Comparison of ENCODE assay signal across 15 cellular contexts in genomic region chr2:15819576-15820282, GRCh38.
A peak's percentile ranks its signal among the peaks of the same experiment; 100 is the strongest.
DNase-seq lines count a peak whose midpoint lies in the region; TF ChIP-seq lines count a peak whose summit lies in the region.
"Had no signal": no experiment of that assay in that cellular context is flagged by ENCODE, and none has a peak within 500 bp of the region (broad histone marks: within the 10 kb centered on the region; RNA-seq: fewer than 3 reads in every experiment).

No MANE protein-coding gene starts in this region.

- H3K4ac ChIP-seq in neuronal stem cell (ENCODE audit: low read length): no peak overlapping the region

- no peak overlapping the region for H2BK12ac ChIP-seq in neuronal stem cell (ENCODE audit: low read length)

- H4K8ac ChIP-seq in neuronal stem cell (ENCODE audit: low read depth, low read length): no peak overlapping the region

- H3K27ac ChIP-seq in neuronal stem cell (replicated peaks; ENCODE audit: low read length): peak overlapping the region; percentile 47
- H3K27ac ChIP-seq: GM23248, HL-60 had no signal

- H3K9me3 ChIP-seq in neuronal stem cell (replicated peaks in 1 of 2; ENCODE audit: control insufficient read depth in 2 of 2, insufficient read depth in 1 of 2, low read depth in 1 of 2, low read length in 2 of 2): peaks cover 0 to 4% of the 10 kb centered on the region in 2 donors

- H4K91ac ChIP-seq in neuronal stem cell (ENCODE audit: low read depth, low read length, poor library complexity): no peak overlapping the region

- H2BK15ac ChIP-seq in neuronal stem cell (ENCODE audit: low read length): no peak overlapping the region

- H2AK5ac ChIP-seq in neuronal stem cell (ENCODE audit: low read depth, low read length): peak overlapping the region; percentile 1

- no CpG with 5 or more reads among the region's 10 CpGs for WGBS in neuronal stem cell (ENCODE audit: extremely low coverage in 2 of 2, insufficient read length in 2 of 2, insufficient replicate concordance in 1 of 2), 2 donors

- peaks cover 13 to 18% of the 10 kb centered on the region in 2 donors for H3K4me1 ChIP-seq in neuronal stem cell (ENCODE audit: control insufficient read depth in 2 of 2, insufficient read depth in 1 of 2, low read depth in 1 of 2, low read length in 2 of 2)

- H3K4me1 Mint-ChIP-seq in mesothelial cell of epicardium (peaks cover 52% of the 10 kb centered on the region), type B pancreatic cell (ENCODE audit: unreplicated experiment) (peaks cover 47% of the 10 kb centered on the region)
- H3K4me1 Mint-ChIP-seq: B cell; CD4-positive, alpha-beta memory T cell had no signal

- H3K9me3 Mint-ChIP-seq in mesothelial cell of epicardium (no peaks in the 10 kb centered on the region), type B pancreatic cell (no peaks in the 10 kb centered on the region)

- H3K18ac ChIP-seq in neuronal stem cell (ENCODE audit: low read length): no peak overlapping the region

- H3K36me3 ChIP-seq in neuronal stem cell (replicated peaks in 1 of 2; ENCODE audit: control insufficient read depth in 2 of 2, insufficient read depth in 2 of 2, low read length in 2 of 2): no peaks in the 10 kb centered on the region

- DNase-seq in SK-N-DZ (ENCODE audit: low spot score) (peak; percentile 96), mesothelial cell of epicardium (ENCODE audit: low spot score in 2 of 2, unreplicated experiment in 2 of 2) (no peak), neuronal stem cell (ENCODE audit: low spot score) (peak; percentile 26), type B pancreatic cell (ENCODE audit: extremely low spot score, unreplicated experiment) (no peak), MV-4-11 (lab: John Stamatoyannopoulos, UW) (no peak), COLO668 (lab: John Stamatoyannopoulos, UW; ENCODE audit: unreplicated experiment) (no peak), cortex of kidney (lab: John Stamatoyannopoulos, UW) (no peak)
- DNase-seq: C1 segment of cervical spinal cord; CD4-positive, alpha-beta memory T cell; COR-L47; DMS153; GM23248; H7 had no signal

- TF ChIP-seq CTCF in mesothelial cell of epicardium (IDR thresholded peaks at IDR 0.05; ENCODE audit: unreplicated experiment) (no peak), type B pancreatic cell (conservative IDR thresholded peaks at IDR 0.05) (no peak)

- H3K27me3 ChIP-seq in neuronal stem cell (ENCODE audit: control insufficient read depth in 3 of 3, insufficient read depth in 3 of 3, low read depth in 1 of 3, low read length in 3 of 3): peaks cover 0 to under 1% (median 0%) of the 10 kb centered on the region in 3 experiments

- H2AFZ ChIP-seq in neuronal stem cell (ENCODE audit: low read length): peak overlapping the region; percentile 15
- H2AFZ ChIP-seq: GM23248 had no signal

- no peaks in the 10 kb centered on the region for H3K79me1 ChIP-seq in neuronal stem cell (ENCODE audit: low read depth, low read length)

- H2BK5ac ChIP-seq in neuronal stem cell (ENCODE audit: low read length): no peak overlapping the region

- H3K36me3 Mint-ChIP-seq in mesothelial cell of epicardium (no peaks in the 10 kb centered on the region), type B pancreatic cell (no peaks in the 10 kb centered on the region)
- H3K36me3 Mint-ChIP-seq: CD4-positive, alpha-beta memory T cell had no signal

- H3K4me3 Mint-ChIP-seq in mesothelial cell of epicardium (no peak overlapping the region), type B pancreatic cell (peak overlapping the region; percentile 7)
- H3K4me3 Mint-ChIP-seq: B cell; CD4-positive, alpha-beta memory T cell had no signal

- no peak overlapping the region for H3K9ac ChIP-seq in neuronal stem cell (ENCODE audit: low read depth, low read length, poor library complexity)
- H3K9ac ChIP-seq: GM23248 had no signal

- H2BK120ac ChIP-seq in neuronal stem cell (ENCODE audit: low read depth, low read length): no peak overlapping the region

- H3K27ac Mint-ChIP-seq in mesothelial cell of epicardium (peak overlapping the region; percentile 85), type B pancreatic cell (peak overlapping the region; percentile 27)
- H3K27ac Mint-ChIP-seq: B cell; CD4-positive, alpha-beta memory T cell had no signal

- no peak overlapping the region for H3K4me3 ChIP-seq in neuronal stem cell (ENCODE audit: low read length in 2 of 2)
- H3K4me3 ChIP-seq: GM23248 had no signal

- H3K14ac ChIP-seq in neuronal stem cell (ENCODE audit: low read length): no peak overlapping the region

- H3K23ac ChIP-seq in neuronal stem cell (ENCODE audit: low read depth, low read length, poor library complexity): no peak overlapping the region

- H3K4me2 ChIP-seq in neuronal stem cell (ENCODE audit: insufficient read depth, low read length, poor library complexity, severe bottlenecking): no peak overlapping the region

- H3K27me3 Mint-ChIP-seq in mesothelial cell of epicardium (ENCODE audit: low read depth) (no peaks in the 10 kb centered on the region), type B pancreatic cell (no peaks in the 10 kb centered on the region)

Comparison
In these comparisons a context has a peak if more than half of its experiments do, and no peak if none do; other contexts are left out.
1. DNase-seq: peak in SK-N-DZ (single experiment) and neuronal stem cell (single experiment); none in mesothelial cell of epicardium (0 of 2), type B pancreatic cell (single experiment), MV-4-11 (single experiment), COLO668 (single experiment) and cortex of kidney (single experiment).